23 cellular contexts compared by ENCODE assay signal in the genomic region with DNA sequence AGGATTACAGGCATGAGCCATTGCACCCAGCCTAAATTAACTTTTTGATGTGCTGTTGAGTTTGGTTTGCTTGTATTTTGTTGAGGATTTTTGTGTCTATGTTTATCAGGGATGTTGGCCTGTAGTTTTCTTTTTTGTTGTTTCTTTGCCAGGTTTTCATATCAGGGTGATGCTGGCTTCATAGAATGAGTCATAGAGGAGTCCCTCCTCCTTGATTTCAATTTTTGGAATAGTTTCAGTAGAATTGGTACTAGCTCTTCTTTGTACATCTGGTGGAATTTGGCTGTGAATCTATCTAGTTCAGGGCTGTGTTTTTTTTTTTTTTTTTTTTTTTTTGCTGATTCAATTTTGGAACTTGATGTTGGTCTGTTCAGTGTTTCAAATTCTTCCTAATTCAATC.
DNase-seq lines count a peak whose midpoint lies in the region; ATAC-seq and TF ChIP-seq lines count a peak whose summit lies in the region.
"Had no signal": no experiment of that assay in that cellular context is flagged by ENCODE, and none has a peak within 500 bp of the region (broad histone marks: within the 10 kb centered on the region; RNA-seq: fewer than 3 reads in every experiment).

No MANE protein-coding gene starts in this region.

- H3K9me3 ChIP-seq in heart left ventricle (peaks cover 0 to 4% (median 0%) of the 10 kb centered on the region in 12 donors), adrenal gland (replicated peaks in 1 of 3) (no peaks in the 10 kb centered on the region)
- H3K9me3 ChIP-seq: SK-N-SH had no signal

- TF ChIP-seq CTCF in heart left ventricle (IDR thresholded peaks at IDR 0.05) (no peak), adrenal gland (IDR thresholded peaks at IDR 0.05) (no peak)

- H3K4me1 ChIP-seq in heart left ventricle (peaks cover 0 to 19% (median 9%) of the 10 kb centered on the region in 12 donors), adrenal gland (replicated peaks in 1 of 2) (peaks cover 6 to 24% of the 10 kb centered on the region in 2 donors)

- H3K27ac ChIP-seq in heart left ventricle (no peak overlapping the region), adrenal gland (peak overlapping the region in 4 of 5 donors; percentile 53 to 70 (median 66))
- H3K27ac ChIP-seq: 22Rv1 had no signal

- peak; percentile 64 for ATAC-seq in Right ventricle myocardium inferior
- no peak for ATAC-seq in heart left ventricle

- no peaks in the 10 kb centered on the region for H3K36me3 ChIP-seq in heart left ventricle
- no peaks in the 10 kb centered on the region for H3K36me3 ChIP-seq in adrenal gland (replicated peaks in 1 of 2)

- TF ChIP-seq POLR2A in heart left ventricle (IDR thresholded peaks at IDR 0.05), result no peak
- no peak for TF ChIP-seq POLR2A in adrenal gland (IDR thresholded peaks at IDR 0.05)

- H3K4me3 ChIP-seq in heart left ventricle (no peak overlapping the region), adrenal gland (no peak overlapping the region)

- DNase-seq in Right ventricle myocardium inferior (ENCODE audit: missing footprints), result no peak
- DNase-seq in heart left ventricle, result no peak
- DNase-seq in A172 (ENCODE audit: low spot score), result peak; percentile 6
- DNase-seq in adrenal gland, result peak in 3 of 7 donors; percentile 5 to 36 (median 9)
- peak; percentile 58 for DNase-seq in inferior parietal cortex (ENCODE audit: extremely low spot score)
- DNase-seq in stimulated activated CD4-positive, alpha-beta T cell treated with anti-CD3 and anti-CD28 coated beads, Interleukin-12 subunit alpha, Interleukin-12 subunit beta, amount 100 ng/mL, for 4 hours, result no peak
- DNase-seq in NCI-H2107 treated with DMSO at 0.1 percent for 48 hours (lab: John Stamatoyannopoulos, UW; ENCODE audit: unreplicated experiment), result no peak
- DNase-seq in SHP77 (lab: John Stamatoyannopoulos, UW), result no peak
- DNase-seq: ACHN, DMS153, DND-41, H7, KBM-7, MV-4-11, NCI-H1105, NCI-H146, NCI-H1930, NCI-H2107, NCI-H526 treated with DMSO at 0.1 percent for 48 hours, RPMI8226, SIG-M5, SK-N-SH had no signal

- H3K27me3 ChIP-seq in heart left ventricle (no peaks in the 10 kb centered on the region), adrenal gland (no peaks in the 10 kb centered on the region)

- intact Hi-C loops in Right ventricle myocardium inferior (cut with DNase I) (no loop called here), heart left ventricle (cut with DNase I) (loop anchor here in 1 of 10 donors (5.0 kb wide), 1 partner anchor 117 kb away; no protein-coding TSS in a partner anchor), adrenal gland (cut with DNase I) (no loop called here)

Comparison
In these comparisons a context has a peak if more than half of its experiments do, and no peak if none do; other contexts are left out.
1. DNase-seq: peak in A172 (single experiment) and inferior parietal cortex (single experiment); none in Right ventricle myocardium inferior (single experiment), heart left ventricle (0 of 5), stimulated activated CD4-positive, alpha-beta T cell treated with anti-CD3 and anti-CD28 coated beads, Interleukin-12 subunit alpha, Interleukin-12 subunit beta, amount 100 ng/mL, for 4 hours (single experiment), NCI-H2107 treated with DMSO at 0.1 percent for 48 hours (single experiment) and SHP77 (0 of 2).
2. H3K27ac ChIP-seq: peak in adrenal gland (4 of 5); none in heart left ventricle (0 of 12).